In genomic region chr5:57658009-57658408, GRCh38 we compare ENCODE assay signal across 15 cellular contexts.
DNase-seq lines count a peak whose midpoint lies in the region; ATAC-seq and TF ChIP-seq lines count a peak whose summit lies in the region.
"Had no signal": no experiment of that assay in that cellular context is flagged by ENCODE, and none has a peak within 500 bp of the region (broad histone marks: within the 10 kb centered on the region; RNA-seq: fewer than 3 reads in every experiment).

No MANE protein-coding gene starts in this region.

- H3K9me3 Mint-ChIP-seq in GM23338 (no peaks in the 10 kb centered on the region), neural progenitor cell (peaks cover 6% of the 10 kb centered on the region)
- H3K9me3 Mint-ChIP-seq: CD8-positive, alpha-beta T cell had no signal

- H3K27ac ChIP-seq in GM23338 (ENCODE audit: low read depth) (no peak overlapping the region), neural progenitor cell (no peak overlapping the region)
- H3K27ac ChIP-seq: BLaER1 treated with 17β-estradiol and CSF1 and Interleukin-3, amounts not matched to agents 10 nM and 100 nM had no signal

- H3K4me2 ChIP-seq in GM23338, result no peak overlapping the region
- no peak overlapping the region for H3K4me2 ChIP-seq in neural progenitor cell
- H3K4me2 ChIP-seq: BLaER1 treated with 17β-estradiol and CSF1 and Interleukin-3, amounts not matched to agents 10 nM and 100 nM had no signal

- 0 out of 2 replicates have a peak, but pooled peaks cover under 1% of the 10 kb centered on the region for H3K4me1 ChIP-seq in GM23338 (ENCODE audit: insufficient read depth)
- no peaks in the 10 kb centered on the region for H3K4me1 ChIP-seq in neural progenitor cell
- H3K4me1 ChIP-seq: HAP-1 had no signal

- no peaks in the 10 kb centered on the region for H3K36me3 Mint-ChIP-seq in GM23338 (ENCODE audit: low read depth)
- no peaks in the 10 kb centered on the region for H3K36me3 Mint-ChIP-seq in neural progenitor cell
- H3K36me3 Mint-ChIP-seq: CD8-positive, alpha-beta T cell had no signal

- peaks cover 9% of the 10 kb centered on the region; the same call in 2 of the 3 replicates for H3K4me1 Mint-ChIP-seq in GM23338
- H3K4me1 Mint-ChIP-seq in neural progenitor cell, result peaks cover 19% of the 10 kb centered on the region
- H3K4me1 Mint-ChIP-seq: B cell had no signal

- H3K4me3 ChIP-seq in GM23338 (no peak overlapping the region), neural progenitor cell (no peak overlapping the region)
- H3K4me3 ChIP-seq: BLaER1 treated with 17β-estradiol and CSF1 and Interleukin-3, amounts not matched to agents 10 nM and 100 nM; HAP-1 had no signal

- no peaks in the 10 kb centered on the region for H3F3A ChIP-seq in GM23338 (replicated peaks; ENCODE audit: low read depth)
- H3F3A ChIP-seq in neural progenitor cell (ENCODE audit: low read depth), result no peaks in the 10 kb centered on the region

- ATAC-seq in GM23338 (no peak), HG02938 (IDR thresholded peaks at IDR 0.05; ENCODE audit: unreplicated experiment) (no peak), GM18870 (IDR thresholded peaks at IDR 0.05; ENCODE audit: unreplicated experiment) (no peak)
- ATAC-seq: CD8-positive, alpha-beta T cell had no signal

- H3K9ac ChIP-seq in neural progenitor cell, result no peak overlapping the region
- H3K9ac ChIP-seq: BLaER1 treated with 17β-estradiol and CSF1 and Interleukin-3, amounts not matched to agents 10 nM and 100 nM had no signal

- H3K79me2 ChIP-seq in GM23338 (replicated peaks; ENCODE audit: insufficient read depth) (no peaks in the 10 kb centered on the region), neural progenitor cell (ENCODE audit: low read depth) (no peaks in the 10 kb centered on the region)

- no peak overlapping the region for H3K27ac Mint-ChIP-seq in GM23338
- H3K27ac Mint-ChIP-seq in neural progenitor cell, result peak overlapping the region; percentile 72
- H3K27ac Mint-ChIP-seq: B cell; CD8-positive, alpha-beta T cell had no signal

- H3K9me3 ChIP-seq in neural progenitor cell (ENCODE audit: low read depth), result no peaks in the 10 kb centered on the region
- H3K9me3 ChIP-seq: HAP-1 had no signal

- H3K27me3 Mint-ChIP-seq in GM23338 (ENCODE audit: insufficient read depth, low read depth, poor library complexity) (no peaks in the 10 kb centered on the region), neural progenitor cell (ENCODE audit: insufficient read depth, low read depth) (peaks cover 6% of the 10 kb centered on the region)

- DNase-seq in GM23338 (ENCODE audit: low spot score) (no peak), medulla oblongata (ENCODE audit: extremely low spot score) (peak; percentile 39), neural progenitor cell (ENCODE audit: low spot score) (no peak), ecto neural progenitor cell (ENCODE audit: low spot score) (no peak)
- DNase-seq in activated naive CD4-positive, alpha-beta T cell treated with Interleukin-2 at 50 U/mL for 16 hours, result no peak
- DNase-seq: 8988T; Calu3; CD8-positive, alpha-beta T cell; DMS79 treated with DMSO at 0.1 percent for 48 hours; GF-D8 had no signal

- H3K36me3 ChIP-seq in GM23338 (ENCODE audit: insufficient read depth) (no peaks in the 10 kb centered on the region), neural progenitor cell (no peaks in the 10 kb centered on the region)
- H3K36me3 ChIP-seq: BLaER1 treated with 17β-estradiol and CSF1 and Interleukin-3, amounts not matched to agents 10 nM and 100 nM; HAP-1 had no signal

- no peaks in the 10 kb centered on the region for H3K27me3 ChIP-seq in GM23338 (ENCODE audit: insufficient read depth)
- H3K27me3 ChIP-seq in neural progenitor cell, result no peaks in the 10 kb centered on the region
- H3K27me3 ChIP-seq: BLaER1 treated with 17β-estradiol and CSF1 and Interleukin-3, amounts not matched to agents 10 nM and 100 nM had no signal

- TF ChIP-seq CTCF in GM23338 (conservative IDR thresholded peaks at IDR 0.05; ENCODE audit: low read depth in 2 of 2) (no peak), neural progenitor cell (IDR thresholded peaks at IDR 0.05) (no peak)

- H2AFZ ChIP-seq in GM23338 (peak overlapping the region; percentile 43; the same call in 1 of the 2 replicates), neural progenitor cell (replicated peaks) (no peak overlapping the region)

- H3K4me3 Mint-ChIP-seq in GM23338 (no peak overlapping the region), neural progenitor cell (no peak overlapping the region)
- H3K4me3 Mint-ChIP-seq: B cell; CD8-positive, alpha-beta T cell had no signal

- H3K9me2 ChIP-seq in GM23338 (ENCODE audit: insufficient read depth), result 0 out of 2 replicates have a peak, but pooled peaks cover 14% of the 10 kb centered on the region

- H4K20me1 ChIP-seq in GM23338 (replicated peaks; ENCODE audit: insufficient read depth) (no peaks in the 10 kb centered on the region), neural progenitor cell (ENCODE audit: low read depth) (no peaks in the 10 kb centered on the region)
- H4K20me1 ChIP-seq: BLaER1 treated with 17β-estradiol and CSF1 and Interleukin-3, amounts not matched to agents 10 nM and 100 nM had no signal

TF ChIP-seq in GM23338, 12 proteins besides CTCF, POLR2A, EP300 and RAD21 (continues in another document):
- TF ChIP-seq ZNF331 (CRISPR knock-in tag; IDR thresholded peaks at IDR 0.05; ENCODE audit: low read depth) (no peak), EZH2phosphoT487 (IDR thresholded peaks at IDR 0.05; ENCODE audit: unreplicated experiment) (no peak), ZNF114 (CRISPR knock-in tag; IDR thresholded peaks at IDR 0.05) (no peak), NANOG (IDR thresholded peaks at IDR 0.05; ENCODE audit: borderline replicate concordance) (no peak), EZH2 (IDR thresholded peaks at IDR 0.05; ENCODE audit: low read depth, unreplicated experiment) (no peak), STAT1 (IDR thresholded peaks at IDR 0.05; ENCODE audit: unreplicated experiment) (no peak), POLR2AphosphoS5 (IDR thresholded peaks at IDR 0.05; ENCODE audit: low read depth) (no peak), JUNB (IDR thresholded peaks at IDR 0.05; ENCODE audit: unreplicated experiment) (no peak), CREB1 (CRISPR knock-in tag; IDR thresholded peaks at IDR 0.05; ENCODE audit: low read depth) (no peak)
- TF ChIP-seq, protein P1, sequence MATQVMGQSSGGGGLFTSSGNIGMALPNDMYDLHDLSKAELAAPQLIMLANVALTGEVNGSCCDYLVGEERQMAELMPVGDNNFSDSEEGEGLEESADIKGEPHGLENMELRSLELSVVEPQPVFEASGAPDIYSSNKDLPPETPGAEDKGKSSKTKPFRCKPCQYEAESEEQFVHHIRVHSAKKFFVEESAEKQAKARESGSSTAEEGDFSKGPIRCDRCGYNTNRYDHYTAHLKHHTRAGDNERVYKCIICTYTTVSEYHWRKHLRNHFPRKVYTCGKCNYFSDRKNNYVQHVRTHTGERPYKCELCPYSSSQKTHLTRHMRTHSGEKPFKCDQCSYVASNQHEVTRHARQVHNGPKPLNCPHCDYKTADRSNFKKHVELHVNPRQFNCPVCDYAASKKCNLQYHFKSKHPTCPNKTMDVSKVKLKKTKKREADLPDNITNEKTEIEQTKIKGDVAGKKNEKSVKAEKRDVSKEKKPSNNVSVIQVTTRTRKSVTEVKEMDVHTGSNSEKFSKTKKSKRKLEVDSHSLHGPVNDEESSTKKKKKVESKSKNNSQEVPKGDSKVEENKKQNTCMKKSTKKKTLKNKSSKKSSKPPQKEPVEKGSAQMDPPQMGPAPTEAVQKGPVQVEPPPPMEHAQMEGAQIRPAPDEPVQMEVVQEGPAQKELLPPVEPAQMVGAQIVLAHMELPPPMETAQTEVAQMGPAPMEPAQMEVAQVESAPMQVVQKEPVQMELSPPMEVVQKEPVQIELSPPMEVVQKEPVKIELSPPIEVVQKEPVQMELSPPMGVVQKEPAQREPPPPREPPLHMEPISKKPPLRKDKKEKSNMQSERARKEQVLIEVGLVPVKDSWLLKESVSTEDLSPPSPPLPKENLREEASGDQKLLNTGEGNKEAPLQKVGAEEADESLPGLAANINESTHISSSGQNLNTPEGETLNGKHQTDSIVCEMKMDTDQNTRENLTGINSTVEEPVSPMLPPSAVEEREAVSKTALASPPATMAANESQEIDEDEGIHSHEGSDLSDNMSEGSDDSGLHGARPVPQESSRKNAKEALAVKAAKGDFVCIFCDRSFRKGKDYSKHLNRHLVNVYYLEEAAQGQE (IDR thresholded peaks at IDR 0.05; ENCODE audit: unreplicated experiment), result no peak
